In genomic region chr12:6230321-6231110, GRCh38 we compare ENCODE assay signal across 8 cellular contexts. TPM values are rescaled to one million over a fixed set of nuclear protein-coding genes. Genes with fewer than 3 reads are reported as not detected.
DNase-seq lines count a peak whose midpoint lies in the region; ATAC-seq and TF ChIP-seq lines count a peak whose summit lies in the region.

No MANE protein-coding gene starts in this region.

- H3K4me1 ChIP-seq in RWPE2 (ENCODE audit: insufficient read depth, poor library complexity, severe bottlenecking): peaks cover 61% of the 10 kb centered on the region
- H3K4me1 ChIP-seq in sigmoid colon: peaks cover 0 to 100% (median 98%) of the 10 kb centered on the region in 4 donors
- peaks cover 0 to 8% of the 10 kb centered on the region in 2 donors for H3K4me1 ChIP-seq in aorta (ENCODE audit: control insufficient read depth in 1 of 2, insufficient read depth in 2 of 2, low read length in 2 of 2)

- H3K4me3 ChIP-seq in RWPE2 (ENCODE audit: severe bottlenecking): no peak overlapping the region
- H3K4me3 ChIP-seq in sigmoid colon: peak overlapping the region in 2 of 4 donors; percentile 3 to 10
- no peak overlapping the region for H3K4me3 ChIP-seq in aorta (ENCODE audit: low read length in 2 of 2)

- H3K36me3 ChIP-seq in RWPE2 (ENCODE audit: low read depth) (peaks cover 85% of the 10 kb centered on the region), sigmoid colon (peaks cover 0 to 24% (median 7%) of the 10 kb centered on the region in 4 donors), aorta (ENCODE audit: control insufficient read depth in 1 of 2, insufficient read depth in 2 of 2, low read length in 1 of 2) (peaks cover 0 to 3% of the 10 kb centered on the region in 2 donors)

- TF ChIP-seq POLR2A in sigmoid colon (IDR thresholded peaks at IDR 0.05): no peak

- no peak for ATAC-seq in RWPE2 (ENCODE audit: low read depth)
- ATAC-seq in aorta (ENCODE audit: low FRiP score): no peak

- H3K27me3 ChIP-seq in RWPE2 (ENCODE audit: insufficient read depth, poor library complexity, severe bottlenecking) (no peaks in the 10 kb centered on the region), sigmoid colon (no peaks in the 10 kb centered on the region), aorta (ENCODE audit: control insufficient read depth in 1 of 2, insufficient read depth in 2 of 2, low read length in 1 of 2) (no peaks in the 10 kb centered on the region)

- TF ChIP-seq CTCF in RWPE2 (IDR thresholded peaks at IDR 0.05; ENCODE audit: poor library complexity, severe bottlenecking) (no peak), sigmoid colon (IDR thresholded peaks at IDR 0.05) (no peak)

- intact Hi-C loops in head of caudate nucleus (cut with DNase I): loop anchor here (5.0 kb wide), 2 partner anchors 33 to 47 kb away; no protein-coding TSS in a partner anchor
- intact Hi-C loops in sigmoid colon (cut with DNase I): loop anchor here (1.0 to 2.0 kb wide), 2 partner anchors 31 to 48 kb away; no protein-coding TSS in a partner anchor
- intact Hi-C loops in aorta (cut with DNase I): no loop called here

- no peaks in the 10 kb centered on the region for H3K9me3 ChIP-seq in RWPE2 (ENCODE audit: severe bottlenecking)
- H3K9me3 ChIP-seq in sigmoid colon: no peaks in the 10 kb centered on the region
- H3K9me3 ChIP-seq in aorta (ENCODE audit: control insufficient read depth, low read length): no peaks in the 10 kb centered on the region

- peak; percentile 98 for DNase-seq in Ammon's horn (ENCODE audit: low spot score)
- DNase-seq in HCEC 1CT: peak; percentile 59
- DNase-seq in RWPE2 (ENCODE audit: low spot score): no peak
- peak; percentile 54 for DNase-seq in activated gamma-delta T cell treated with anti-CD3 and anti-CD28 coated beads, Interleukin-2, amount 50 U/mL, for 16 hours (ENCODE audit: low read depth)
- DNase-seq in head of caudate nucleus: peak; percentile 76 to 98 (median 92)
- DNase-seq in sigmoid colon: peak; percentile 94
- peak in 1 of 2 donors; percentile 85 for DNase-seq in aorta
- no peak for DNase-seq in cortex of kidney (lab: John Stamatoyannopoulos, UW)

- 9 to 38% methylated on average over 16 of the region's 16 CpGs for WGBS in sigmoid colon, 2 donors
- 19 to 20% methylated on average over 16 of the region's 16 CpGs for WGBS in aorta, 2 donors

- H3K27ac ChIP-seq in RWPE2 (ENCODE audit: poor library complexity, severe bottlenecking): peak overlapping the region; percentile 82
- H3K27ac ChIP-seq in sigmoid colon: peak overlapping the region; percentile 95 to 100 (median 98)
- peak overlapping the region; percentile 89 to 90 for H3K27ac ChIP-seq in aorta (ENCODE audit: low read depth in 1 of 2, low read length in 2 of 2)

- peak in 3 of 4 donors; percentile 47 to 90 (median 76) for TF ChIP-seq EP300 in sigmoid colon (IDR thresholded peaks at IDR 0.05)

RNA-seq across cellular contexts. Expression of gene CD9, which starts 30.3 kb away (rescaled TPM):
- 100 to 1,000 TPM; 240 to 453 (median 303) TPM for total RNA-seq in sigmoid colon
- polyA plus RNA-seq in sigmoid colon: 100 to 1,000 TPM; 180 to 548 (median 335) TPM
- total RNA-seq in aorta: 100 to 1,000 TPM; 285 to 303 TPM
- 100 to 1,000 TPM; 267 to 506 TPM for polyA plus RNA-seq in aorta

Comparison
In these comparisons a context has a peak if more than half of its experiments do, and no peak if none do; other contexts are left out.
1. DNase-seq: peak in Ammon's horn (single experiment), HCEC 1CT (single experiment), activated gamma-delta T cell treated with anti-CD3 and anti-CD28 coated beads, Interleukin-2, amount 50 U/mL, for 16 hours (single experiment), head of caudate nucleus (42 of 42) and sigmoid colon (single experiment); none in RWPE2 (single experiment) and cortex of kidney (single experiment).
2. intact Hi-C loops: an anchor here in head of caudate nucleus (5.0 kb wide) and sigmoid colon (1.0 to 2.0 kb wide); none called in aorta.
3. Peak in every context shown above with its lines, with median percentiles within 50 percentile points of each other: H3K27ac ChIP-seq.